ENCODE assay signal across 1 cellular context in genomic region chrX:133415276-133416105, GRCh38.
TF ChIP-seq lines count a peak whose summit lies in the region.

GPC4 (minus strand) TSS chrX:133415489; CDS start chrX:133414965, 524 bp downstream.

TF ChIP-seq in HCT116, 20 proteins besides CTCF, POLR2A, EP300 and RAD21 (continued from another document):
- TF ChIP-seq POLR2AphosphoS5 (IDR thresholded peaks at IDR 0.05; ENCODE audit: low read depth, low read length) (peak; percentile 68), SIN3A (IDR thresholded peaks at IDR 0.05; ENCODE audit: low read depth) (0 out of 2 replicates have a peak, but pooled peaks have one; percentile 49), TCF7L2 (IDR thresholded peaks at IDR 0.05; ENCODE audit: borderline replicate concordance, extremely low read depth, insufficient read depth, insufficient read length) (no peak)
